1 cellular context compared by ENCODE assay signal in the genomic region with DNA sequence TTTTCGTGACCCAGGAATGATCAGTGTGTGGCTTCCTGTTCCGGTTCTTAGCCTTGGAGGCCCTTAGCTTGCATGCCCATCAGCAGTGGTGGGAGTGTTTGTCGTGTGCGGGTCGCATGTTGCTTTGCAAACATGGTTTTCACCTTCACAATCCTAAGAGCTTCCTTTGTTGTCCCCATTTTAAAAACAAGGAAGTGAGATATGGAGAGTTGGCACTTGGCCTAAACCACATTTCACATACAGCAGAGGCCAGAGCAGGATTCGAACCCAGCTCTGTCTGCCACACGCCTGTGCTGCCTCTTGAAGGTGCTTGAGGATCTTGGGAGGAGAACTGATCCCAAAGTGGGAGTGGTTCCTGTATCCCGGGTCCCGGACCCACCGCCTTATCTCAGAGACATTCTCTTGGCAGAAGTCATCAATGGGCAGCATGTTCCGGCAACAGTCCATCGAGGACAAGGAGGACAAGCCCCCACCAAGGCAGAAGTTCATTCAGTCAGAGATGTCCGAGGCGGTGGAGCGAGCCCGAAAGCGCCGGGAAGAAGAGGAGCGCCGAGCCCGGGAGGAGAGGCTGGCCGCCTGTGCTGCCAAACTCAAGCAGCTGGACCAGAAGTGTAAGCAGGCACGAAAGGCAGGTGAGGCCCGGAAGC.
TF ChIP-seq lines count a peak whose summit lies in the region.

No MANE protein-coding gene starts in this region.

TF ChIP-seq in K562, 482 proteins besides CTCF, POLR2A, EP300 and RAD21:
- peak; percentile 33; the same call in 1 of the 2 replicates for TF ChIP-seq NFIC (IDR thresholded peaks at IDR 0.05)
- TF ChIP-seq ZNF140 (CRISPR knock-in tag; IDR thresholded peaks at IDR 0.05) = no peak
- TF ChIP-seq SPI1 (IDR thresholded peaks at IDR 0.05; ENCODE audit: borderline replicate concordance, low read depth, low read length) = peak; percentile 49; the same call in 1 of the 2 replicates
- peak; percentile 33; the same call in 1 of the 2 replicates for TF ChIP-seq POLR2G (IDR thresholded peaks at IDR 0.05; ENCODE audit: low read depth, low read length)
